Comparison of ENCODE assay signal across 27 cellular contexts in genomic region chr10:118309911-118310310, GRCh38. TPM values are rescaled to one million over a fixed set of nuclear protein-coding genes. Genes with fewer than 3 reads are reported as not detected.
DNase-seq lines count a peak whose midpoint lies in the region; ATAC-seq, FAIRE-seq and TF ChIP-seq lines count a peak whose summit lies in the region.
"Had no signal": no experiment of that assay in that cellular context is flagged by ENCODE, and none has a peak within 500 bp of the region (broad histone marks: within the 10 kb centered on the region; RNA-seq: fewer than 3 reads in every experiment).

No MANE protein-coding gene starts in this region.

- no peaks in the 10 kb centered on the region for H3K4me1 ChIP-seq in breast epithelium
- H3K4me1 ChIP-seq in kidney (ENCODE audit: control insufficient read depth in 1 of 2, insufficient read depth in 1 of 2, low read depth in 1 of 2, low read length in 2 of 2) = no peaks in the 10 kb centered on the region
- H3K4me1 ChIP-seq: BLaER1 had no signal

- no peaks in the 10 kb centered on the region for H3K27me3 ChIP-seq in breast epithelium
- H3K27me3 ChIP-seq: BLaER1, SJCRH30 had no signal

- no peak for TF ChIP-seq CTCF in MCF 10A (IDR thresholded peaks at IDR 0.05; ENCODE audit: unreplicated experiment)
- TF ChIP-seq CTCF in breast epithelium (IDR thresholded peaks at IDR 0.05) = no peak
- no peak for TF ChIP-seq CTCF in kidney (IDR thresholded peaks at IDR 0.05; ENCODE audit: borderline replicate concordance, extremely low read depth, insufficient read depth)

- TF ChIP-seq POLR2A in breast epithelium (IDR thresholded peaks at IDR 0.05) = no peak
- no peak for TF ChIP-seq POLR2A in GM18505 (IDR thresholded peaks at IDR 0.05; ENCODE audit: borderline replicate concordance, extremely low read depth, insufficient read depth, insufficient read length)

- H3K27ac ChIP-seq in breast epithelium (no peak overlapping the region), kidney (ENCODE audit: low read depth in 2 of 2, low read length in 2 of 2) (no peak overlapping the region)
- H3K27ac ChIP-seq: BLaER1, KMS-11, PC-9, SJCRH30 had no signal

- peaks cover 82% of the 10 kb centered on the region for H3K36me3 Mint-ChIP-seq in MCF 10A (ENCODE audit: insufficient read depth, unreplicated experiment)

- H3K27ac Mint-ChIP-seq in MCF 10A (ENCODE audit: low read depth, unreplicated experiment) = no peak overlapping the region
- H3K27ac Mint-ChIP-seq: IgD-negative memory B cell had no signal

- TSS peak; percentile 53 for BruUV-seq in MCF 10A (replicated peaks; lab: Mats Ljungman, UMichigan)

- intact Hi-C loops in MCF 10A (cut with micrococcal nuclease) (loop anchor here (10.0 kb wide), 1 partner anchor 235 kb away; no protein-coding TSS in a partner anchor), breast epithelium (cut with DNase I; ENCODE audit: low total_unique reads) (no loop called here), kidney (cut with DNase I) (no loop called here)

- H3K4me1 Mint-ChIP-seq in MCF 10A (ENCODE audit: insufficient read depth, unreplicated experiment) = no peaks in the 10 kb centered on the region
- H3K4me1 Mint-ChIP-seq: CD4-positive, alpha-beta memory T cell; IgD-negative memory B cell had no signal

- H3K27me3 Mint-ChIP-seq in MCF 10A (ENCODE audit: insufficient read depth, unreplicated experiment) = no peaks in the 10 kb centered on the region
- H3K27me3 Mint-ChIP-seq: CD4-positive, alpha-beta memory T cell; IgD-negative memory B cell had no signal

- CTCF ChIA-PET in MCF 10A (lab: Yijun Ruan, JAX) = no interaction called here

- no peaks in the 10 kb centered on the region for H3K9me3 Mint-ChIP-seq in MCF 10A (ENCODE audit: unreplicated experiment)
- H3K9me3 Mint-ChIP-seq: CD4-positive, alpha-beta memory T cell; IgD-negative memory B cell had no signal

- no peak overlapping the region for H3K9ac ChIP-seq in kidney (ENCODE audit: low read length in 2 of 2)
- H3K9ac ChIP-seq: BLaER1, KMS-11 had no signal

- DNase-seq in MCF 10A (ENCODE audit: unreplicated experiment) = no peak
- no peak for DNase-seq in breast epithelium (ENCODE audit: low spot score in 2 of 2)
- peak; percentile 4 for DNase-seq in M059J (ENCODE audit: low read depth)
- DNase-seq in kidney = no peak
- DNase-seq in NK-92 treated with Interleukin-12 subunit alpha and Interleukin-12 subunit beta, amount 100 ng/mL, for 24 hours (lab: John Stamatoyannopoulos, UW) = no peak
- no peak for DNase-seq in globus pallidus (ENCODE audit: low spot score)
- DNase-seq: 8988T; CD4-positive, alpha-beta memory T cell; DMS79 treated with DMSO at 0.1 percent for 48 hours; GF-D8; NCI-H1105 treated with DMSO at 0.1 percent for 48 hours; NCI-H146; NCI-H1930; NCI-H2107; NCI-H446; NCI-H524 treated with DMSO at 0.1 percent for 48 hours; NCI-H774; PC-9; SJCRH30 had no signal

- H3K4me3 ChIP-seq in breast epithelium (no peak overlapping the region), kidney (ENCODE audit: low read length in 2 of 2) (no peak overlapping the region)
- H3K4me3 ChIP-seq: BLaER1, PC-9, SJCRH30 had no signal

- peak; percentile 23 for FAIRE-seq in kidney (lab: Jason Lieb, UNC)
- FAIRE-seq: GM12891, H54 had no signal

- H3K36me3 ChIP-seq in breast epithelium = no peaks in the 10 kb centered on the region
- peaks cover 9% of the 10 kb centered on the region in 2 donors for H3K36me3 ChIP-seq in kidney (ENCODE audit: control insufficient read depth in 1 of 2, insufficient read depth in 2 of 2, low read length in 2 of 2)

- no peak overlapping the region for H3K4me3 Mint-ChIP-seq in MCF 10A (ENCODE audit: unreplicated experiment)
- H3K4me3 Mint-ChIP-seq: CD4-positive, alpha-beta memory T cell; IgD-negative memory B cell had no signal

- POLR2A ChIA-PET in MCF 10A (lab: Yijun Ruan, JAX) = no interaction called here

- H3K9me3 ChIP-seq in breast epithelium (no peaks in the 10 kb centered on the region), kidney (ENCODE audit: control insufficient read depth in 1 of 2, low read length in 2 of 2) (no peaks in the 10 kb centered on the region)
- H3K9me3 ChIP-seq: BLaER1, SJCRH30 had no signal

- ATAC-seq in GM18505 (IDR thresholded peaks at IDR 0.05; ENCODE audit: unreplicated experiment) (no peak), GM18868 (IDR thresholded peaks at IDR 0.05; ENCODE audit: unreplicated experiment) (no peak)
- ATAC-seq: Right ventricle myocardium inferior had no signal

RNA-seq across cellular contexts. Expression of gene FAM204A, which starts 32.2 kb away (rescaled TPM):
- total RNA-seq in MCF 10A (2022) = 101 and 103 TPM in 2 replicates
- total RNA-seq in breast epithelium = 10 to 100 TPM; 28.2 to 71.4 (median 59.6) TPM
- 30.3 and 71.6 TPM in 2 replicates for total RNA-seq in M059J (2014; rRNA removed; shearing (Covaris generic))
- 70.6 TPM for total RNA-seq in kidney
- 40.2 TPM for polyA plus RNA-seq in kidney (ENCODE audit: insufficient read depth, low read depth, low replicate concordance)
